ENCODE assay signal across 15 cellular contexts in the genomic region with DNA sequence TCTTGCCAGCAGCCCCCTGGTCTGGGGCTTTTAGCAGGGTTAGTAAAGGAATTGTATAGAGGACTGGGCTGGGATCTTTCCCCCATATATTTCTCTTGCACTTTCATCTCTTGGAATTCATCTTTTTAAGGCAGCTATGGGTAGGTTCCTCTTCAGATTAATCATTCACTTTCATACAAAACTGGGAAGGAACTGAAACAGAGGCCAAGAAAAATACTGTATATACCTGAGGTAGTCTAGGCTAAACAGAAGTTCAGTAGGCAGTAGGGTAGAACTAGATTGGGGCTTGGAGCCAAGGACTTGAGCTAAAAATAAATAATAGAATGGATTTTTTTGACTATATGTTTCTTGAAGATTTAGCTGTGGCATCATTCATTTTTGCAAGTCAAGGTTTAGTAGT. TPM values are rescaled to one million over a fixed set of nuclear protein-coding genes. Genes with fewer than 3 reads are reported as not detected.
A peak's percentile ranks its signal among the peaks of the same experiment; 100 is the strongest.
DNase-seq lines count a peak whose midpoint lies in the region; ATAC-seq and TF ChIP-seq lines count a peak whose summit lies in the region.
"Had no signal": no experiment of that assay in that cellular context is flagged by ENCODE, and none has a peak within 500 bp of the region (broad histone marks: within the 10 kb centered on the region; RNA-seq: fewer than 3 reads in every experiment).

No MANE protein-coding gene starts in this region.

- TF ChIP-seq CTCF in MCF 10A (IDR thresholded peaks at IDR 0.05; ENCODE audit: unreplicated experiment) (no peak), breast epithelium (IDR thresholded peaks at IDR 0.05) (no peak)

- H3K36me3 ChIP-seq in breast epithelium, result no peaks in the 10 kb centered on the region
- H3K36me3 ChIP-seq: BLaER1 treated with 17β-estradiol and CSF1 and Interleukin-3, amounts not matched to agents 10 nM and 100 nM had no signal

- H3K4me3 ChIP-seq in breast epithelium, result no peak overlapping the region
- H3K4me3 ChIP-seq: BLaER1 treated with 17β-estradiol and CSF1 and Interleukin-3, amounts not matched to agents 10 nM and 100 nM had no signal

- CTCF ChIA-PET in MCF 10A (lab: Yijun Ruan, JAX), result interaction anchor here (0.6 to 0.8 kb wide), 3 partner anchors 8 to 256 kb away, joined by 3 to 6 read pairs (median 4); no protein-coding TSS in a partner anchor

- H3K27me3 Mint-ChIP-seq in MCF 10A (ENCODE audit: insufficient read depth, unreplicated experiment), result no peaks in the 10 kb centered on the region

- ATAC-seq in HG03139 (IDR thresholded peaks at IDR 0.05; ENCODE audit: unreplicated experiment) (peak; percentile 82), esophagus mucosa (no peak)

- POLR2A ChIA-PET in MCF 10A (lab: Yijun Ruan, JAX), result interaction anchor here (1.3 to 1.7 kb wide), 2 partner anchors 11 to 16 kb away, joined by 4 to 6 read pairs; no protein-coding TSS in a partner anchor

- no peaks in the 10 kb centered on the region for H3K4me1 ChIP-seq in breast epithelium

- peaks cover 4% of the 10 kb centered on the region for H3K4me1 Mint-ChIP-seq in MCF 10A (ENCODE audit: insufficient read depth, unreplicated experiment)

- peaks cover 2 to 9% of the 10 kb centered on the region in 2 donors for H3K9me3 ChIP-seq in breast epithelium

- TF ChIP-seq POLR2A in breast epithelium (IDR thresholded peaks at IDR 0.05), result no peak

- no peak for DNase-seq in MCF 10A (ENCODE audit: unreplicated experiment)
- no peak for DNase-seq in breast epithelium (ENCODE audit: low spot score in 2 of 2)
- DNase-seq in NOMO-1 treated with DMSO at 0.1 percent for 48 hours (lab: John Stamatoyannopoulos, UW; ENCODE audit: unreplicated experiment), result peak; percentile 30
- DNase-seq in HUDEP-2 (lab: John Stamatoyannopoulos, UW; ENCODE audit: unreplicated experiment in 76 of 76), result no peak
- DNase-seq in EL, result no peak
- DNase-seq: NCI-H1092, NCI-H146, NCI-H2081, NCI-H774, SHP77 treated with DMSO at 0.1 percent for 48 hours had no signal

- intact Hi-C loops in MCF 10A (cut with micrococcal nuclease), result no loop called here
- intact Hi-C loops in breast epithelium (cut with DNase I; ENCODE audit: low total_unique reads), result no loop called here

- H3K27ac ChIP-seq in breast epithelium, result no peak overlapping the region
- H3K27ac ChIP-seq: BLaER1 treated with 17β-estradiol and CSF1 and Interleukin-3, amounts not matched to agents 10 nM and 100 nM; HL-60 had no signal

- H3K4me3 Mint-ChIP-seq in MCF 10A (ENCODE audit: unreplicated experiment), result no peak overlapping the region
- H3K4me3 Mint-ChIP-seq: T-helper 1 cell treated with Interleukin-12 subunit alpha and Interleukin-12 subunit beta and Interleukin-4 antibody, amounts not matched to agents 30 μg/mL and 1 μg/mL, for 36 hours had no signal

- peaks cover 12% of the 10 kb centered on the region for H3K9me3 Mint-ChIP-seq in MCF 10A (ENCODE audit: unreplicated experiment)

- H3K27ac Mint-ChIP-seq in MCF 10A (ENCODE audit: low read depth, unreplicated experiment), result peak overlapping the region; percentile 17
- H3K27ac Mint-ChIP-seq: T-helper 1 cell treated with Interleukin-12 subunit alpha and Interleukin-12 subunit beta and Interleukin-4 antibody, amounts not matched to agents 30 μg/mL and 1 μg/mL, for 36 hours had no signal

- H3K27me3 ChIP-seq in breast epithelium, result no peaks in the 10 kb centered on the region
- H3K27me3 ChIP-seq: BLaER1 treated with 17β-estradiol and CSF1 and Interleukin-3, amounts not matched to agents 10 nM and 100 nM had no signal

- H3K36me3 Mint-ChIP-seq in MCF 10A (ENCODE audit: insufficient read depth, unreplicated experiment), result no peaks in the 10 kb centered on the region

- BruUV-seq in MCF 10A (replicated peaks; lab: Mats Ljungman, UMichigan), result no TSS peak

RNA-seq across cellular contexts. Expression of a gene that starts 50.7 kb away (rescaled TPM):
- 6.0 and 17.6 TPM in 2 replicates for total RNA-seq in MCF 10A (2022)
- total RNA-seq in breast epithelium, result 1 to 10 TPM; 1.3 to 7.6 (median 1.6) TPM
- total RNA-seq in esophagus mucosa, result 0.80 TPM
